ENCODE assay signal across 8 cellular contexts in the genomic region with DNA sequence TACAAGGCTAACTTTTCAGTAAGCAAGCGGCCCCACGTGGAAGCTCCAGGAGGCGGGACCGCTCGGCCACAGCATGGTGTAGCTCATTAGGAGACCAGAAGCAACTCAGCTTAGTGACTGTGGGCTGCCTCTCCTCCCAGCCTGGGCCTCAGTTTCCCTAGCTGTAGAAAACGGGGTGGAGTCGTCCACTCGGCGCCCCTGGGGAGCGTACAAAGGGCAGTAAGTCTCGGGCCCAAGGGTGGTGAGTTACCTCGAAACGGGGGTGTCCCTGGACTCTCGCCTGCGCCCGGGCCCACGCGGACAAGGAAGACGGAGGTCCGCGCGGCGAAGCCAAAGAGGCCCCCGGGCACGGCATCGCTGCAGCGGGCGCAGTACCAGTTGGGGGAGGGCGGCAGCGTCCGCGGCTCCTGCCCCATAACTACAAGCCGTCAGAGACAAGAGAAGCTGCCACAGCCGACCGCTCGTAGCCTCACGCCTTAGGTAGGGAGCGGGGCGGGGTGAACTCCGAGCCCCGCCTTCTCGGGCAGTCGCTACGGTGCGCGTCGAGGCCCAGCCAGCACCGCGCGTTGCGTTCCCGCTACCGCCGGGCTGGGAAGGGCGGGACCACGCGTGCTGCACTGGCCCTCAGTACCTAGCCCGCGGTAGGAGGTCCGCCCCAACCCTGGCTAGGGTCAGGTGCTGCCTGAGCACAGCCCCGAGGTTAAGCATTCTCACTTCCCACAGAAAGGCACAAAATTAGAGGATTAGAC. TPM values are rescaled to one million over a fixed set of nuclear protein-coding genes. Genes with fewer than 3 reads are reported as not detected.
A peak's percentile ranks its signal among the peaks of the same experiment; 100 is the strongest.
DNase-seq lines count a peak whose midpoint lies in the region; ATAC-seq and TF ChIP-seq lines count a peak whose summit lies in the region.

A gene with protein sequence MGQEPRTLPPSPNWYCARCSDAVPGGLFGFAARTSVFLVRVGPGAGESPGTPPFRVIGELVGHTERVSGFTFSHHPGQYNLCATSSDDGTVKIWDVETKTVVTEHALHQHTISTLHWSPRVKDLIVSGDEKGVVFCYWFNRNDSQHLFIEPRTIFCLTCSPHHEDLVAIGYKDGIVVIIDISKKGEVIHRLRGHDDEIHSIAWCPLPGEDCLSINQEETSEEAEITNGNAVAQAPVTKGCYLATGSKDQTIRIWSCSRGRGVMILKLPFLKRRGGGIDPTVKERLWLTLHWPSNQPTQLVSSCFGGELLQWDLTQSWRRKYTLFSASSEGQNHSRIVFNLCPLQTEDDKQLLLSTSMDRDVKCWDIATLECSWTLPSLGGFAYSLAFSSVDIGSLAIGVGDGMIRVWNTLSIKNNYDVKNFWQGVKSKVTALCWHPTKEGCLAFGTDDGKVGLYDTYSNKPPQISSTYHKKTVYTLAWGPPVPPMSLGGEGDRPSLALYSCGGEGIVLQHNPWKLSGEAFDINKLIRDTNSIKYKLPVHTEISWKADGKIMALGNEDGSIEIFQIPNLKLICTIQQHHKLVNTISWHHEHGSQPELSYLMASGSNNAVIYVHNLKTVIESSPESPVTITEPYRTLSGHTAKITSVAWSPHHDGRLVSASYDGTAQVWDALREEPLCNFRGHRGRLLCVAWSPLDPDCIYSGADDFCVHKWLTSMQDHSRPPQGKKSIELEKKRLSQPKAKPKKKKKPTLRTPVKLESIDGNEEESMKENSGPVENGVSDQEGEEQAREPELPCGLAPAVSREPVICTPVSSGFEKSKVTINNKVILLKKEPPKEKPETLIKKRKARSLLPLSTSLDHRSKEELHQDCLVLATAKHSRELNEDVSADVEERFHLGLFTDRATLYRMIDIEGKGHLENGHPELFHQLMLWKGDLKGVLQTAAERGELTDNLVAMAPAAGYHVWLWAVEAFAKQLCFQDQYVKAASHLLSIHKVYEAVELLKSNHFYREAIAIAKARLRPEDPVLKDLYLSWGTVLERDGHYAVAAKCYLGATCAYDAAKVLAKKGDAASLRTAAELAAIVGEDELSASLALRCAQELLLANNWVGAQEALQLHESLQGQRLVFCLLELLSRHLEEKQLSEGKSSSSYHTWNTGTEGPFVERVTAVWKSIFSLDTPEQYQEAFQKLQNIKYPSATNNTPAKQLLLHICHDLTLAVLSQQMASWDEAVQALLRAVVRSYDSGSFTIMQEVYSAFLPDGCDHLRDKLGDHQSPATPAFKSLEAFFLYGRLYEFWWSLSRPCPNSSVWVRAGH (N-terminal part only) (minus strand): TSS at position 494 of the 749 bp plus-strand sequence. CDS start 78 bp downstream, at position 416.

- ATAC-seq in GM21717 (IDR thresholded peaks at IDR 0.05; ENCODE audit: unreplicated experiment) (peak; percentile 85), natural killer cell (peak; percentile 90 to 96 (median 92))
- ATAC-seq in activated T-helper 17 cell treated with anti-CD3 and anti-CD28 coated beads, Interleukin-2, amount 50 U/mL, for 72 hours (replicated peaks), result peak; percentile 93

- intact Hi-C loops in natural killer cell (cut with micrococcal nuclease), result loop anchor here (5.0 kb wide), 1 partner anchor 181 kb away; the partner anchor contains the start of gene LARP1

- H3K4me3 Mint-ChIP-seq in activated T-helper 17 cell treated with anti-CD3 and anti-CD28 coated beads, Interleukin-2, amount 50 U/mL, for 72 hours, result peak within 1 kb of the TSS; percentile 95
- H3K4me3 Mint-ChIP-seq in natural killer cell, result peak within 1 kb of the TSS; percentile 99

- peak within 1 kb of the TSS; percentile 97 for H3K27ac Mint-ChIP-seq in activated T-helper 17 cell treated with anti-CD3 and anti-CD28 coated beads, Interleukin-2, amount 50 U/mL, for 72 hours
- peak within 1 kb of the TSS; percentile 88 to 97 for H3K27ac Mint-ChIP-seq in natural killer cell

- peaks cover 14% of the 10 kb centered on the region for H3K4me1 Mint-ChIP-seq in activated T-helper 17 cell treated with anti-CD3 and anti-CD28 coated beads, Interleukin-2, amount 50 U/mL, for 72 hours
- peaks cover 30 to 41% of the 10 kb centered on the region in 2 donors for H3K4me1 Mint-ChIP-seq in natural killer cell

- no peaks in the 10 kb centered on the region for H3K27me3 Mint-ChIP-seq in activated T-helper 17 cell treated with anti-CD3 and anti-CD28 coated beads, Interleukin-2, amount 50 U/mL, for 72 hours
- H3K27me3 Mint-ChIP-seq in natural killer cell (ENCODE audit: low read depth in 2 of 2), result no peaks in the 10 kb centered on the region

- peaks cover 45% of the 10 kb centered on the region for H3K36me3 Mint-ChIP-seq in activated T-helper 17 cell treated with anti-CD3 and anti-CD28 coated beads, Interleukin-2, amount 50 U/mL, for 72 hours (ENCODE audit: low read depth)
- no peaks in the 10 kb centered on the region for H3K36me3 Mint-ChIP-seq in natural killer cell

- TF ChIP-seq CTCF in natural killer cell (IDR thresholded peaks at IDR 0.05), result no peak

- in situ Hi-C loops in KBM-7 (cut with MboI; ENCODE audit: low pct_unique_long_range_greater_than_20kb, low sequenced_read_pairs), result no loop called here

- DNase-seq in DMS79 treated with DMSO at 0.1 percent for 48 hours (lab: John Stamatoyannopoulos, UW) (peak; percentile 34), KBM-7 (peak; percentile 90), RPMI7951 (ENCODE audit: low read depth) (peak; percentile 80), fibroblast of peridontal ligament (ENCODE audit: extremely low read depth) (peak; percentile 72), natural killer cell (peak; percentile 78)
- DNase-seq in stimulated activated naive CD4-positive, alpha-beta T cell treated with Interleukin-2 at 50 U/mL for 16 hours (lab: John Stamatoyannopoulos, UW), result peak; percentile 83

- H3K9me3 Mint-ChIP-seq in activated T-helper 17 cell treated with anti-CD3 and anti-CD28 coated beads, Interleukin-2, amount 50 U/mL, for 72 hours, result no peaks in the 10 kb centered on the region
- H3K9me3 Mint-ChIP-seq in natural killer cell, result no peaks in the 10 kb centered on the region

RNA-seq across cellular contexts. Expression of the gene that starts here (rescaled TPM):
- total RNA-seq in RPMI7951 (2014; rRNA removed; shearing (Covaris generic)), result 7.1 and 8.1 TPM in 2 replicates
- total RNA-seq in activated T-helper 17 cell treated with anti-CD3 and anti-CD28 coated beads, Interleukin-2, amount 50 U/mL, for 72 hours, result 10 to 100 TPM; 27.6 to 37.3 TPM
- 10 to 100 TPM in 1 of 3 donors, 1 to 10 TPM in 2; 6.3 to 12.7 (median 7.8) TPM for total RNA-seq in natural killer cell

Comparison
In these comparisons a context has a peak if more than half of its experiments do, and no peak if none do; other contexts are left out.
1. Peak in every context shown above with its lines: DNase-seq and ATAC-seq.
2. DNase-seq: peak in every context shown above with its lines; median percentile 90 in KBM-7; 83 in stimulated activated naive CD4-positive, alpha-beta T cell treated with Interleukin-2 at 50 U/mL for 16 hours; 80 in RPMI7951; 78 in natural killer cell; 72 in fibroblast of peridontal ligament; 34 in DMS79 treated with DMSO at 0.1 percent for 48 hours.